8 cellular contexts compared by ENCODE assay signal in genomic region chr13:49935171-49936084, GRCh38. TPM values are rescaled to one million over a fixed set of nuclear protein-coding genes. Genes with fewer than 3 reads are reported as not detected.
DNase-seq lines count a peak whose midpoint lies in the region; ATAC-seq, FAIRE-seq and TF ChIP-seq lines count a peak whose summit lies in the region.

No MANE protein-coding gene starts in this region.

- H3K4me3 Mint-ChIP-seq in brain: peak overlapping the region; percentile 97 to 100 (median 99)

- H3K9me3 Mint-ChIP-seq in brain: peaks cover 0 to 3% (median 0%) of the 10 kb centered on the region in 5 experiments

- no peaks in the 10 kb centered on the region for H3K9me3 ChIP-seq in small intestine (ENCODE audit: control insufficient read depth, low read depth)

- no peaks in the 10 kb centered on the region for H3K27me3 ChIP-seq in small intestine (ENCODE audit: control insufficient read depth in 2 of 2, insufficient read depth in 2 of 2, low read length in 2 of 2)

- peaks cover 61% of the 10 kb centered on the region for H3K4me1 Mint-ChIP-seq in brain

- WGBS in small intestine, 3 donors: 1 to 3% (median 2%) methylated on average over 26 to 35 of the region's 35 CpGs

- H3K4me3 ChIP-seq in small intestine (ENCODE audit: low read depth in 1 of 2, low read length in 2 of 2): peak overlapping the region; percentile 73 to 76

- no peak for TF ChIP-seq CTCF in brain (conservative IDR thresholded peaks at IDR 0.05)

- ATAC-seq in GM19452 (IDR thresholded peaks at IDR 0.05; ENCODE audit: unreplicated experiment): peak; percentile 27
- ATAC-seq in HG03521 (IDR thresholded peaks at IDR 0.05; ENCODE audit: unreplicated experiment): peak; percentile 17

- peaks cover 0 to 2% of the 10 kb centered on the region in 2 donors for H3K4me1 ChIP-seq in small intestine (ENCODE audit: control insufficient read depth in 2 of 2, insufficient read depth in 1 of 2, low read depth in 1 of 2, low read length in 1 of 2)

- FAIRE-seq in small intestine (lab: Jason Lieb, UNC): no peak

- peaks cover 8% of the 10 kb centered on the region for H3K27me3 Mint-ChIP-seq in brain

- H3K27ac Mint-ChIP-seq in brain: peak overlapping the region; percentile 92 to 97 (median 96)

- peaks cover 8% of the 10 kb centered on the region for H3K36me3 Mint-ChIP-seq in brain

- H3K36me3 ChIP-seq in small intestine (ENCODE audit: control insufficient read depth in 2 of 2, insufficient read depth in 2 of 2, low read length in 2 of 2): no peaks in the 10 kb centered on the region

- peak overlapping the region; percentile 81 to 92 for H3K27ac ChIP-seq in small intestine (ENCODE audit: low read depth in 1 of 2, low read length in 1 of 2)

- DNase-seq in COR-L47 (lab: John Stamatoyannopoulos, UW) (peak; percentile 21), SW480 (ENCODE audit: low spot score) (peak; percentile 60), iPS-NIHi11 (ENCODE audit: low spot score) (peak; percentile 24), small intestine (peak; percentile 29), NCI-H1436 treated with DMSO at 0.1 percent for 48 hours (lab: John Stamatoyannopoulos, UW) (no peak)

RNA-seq across cellular contexts. Expression of gene SPRYD7, which starts 0.7 kb away (rescaled TPM):
- polyA plus RNA-seq in brain (ENCODE audit: insufficient read depth, low read depth, low replicate concordance) (5.6 TPM), small intestine (1 to 10 TPM; 7.0 to 8.3 (median 7.0) TPM)
